In genomic region chr21:35268261-35268660, GRCh38 we compare ENCODE assay signal across 8 cellular contexts.
"Had no signal": no experiment of that assay in that cellular context is flagged by ENCODE, and none has a peak within 500 bp of the region (broad histone marks: within the 10 kb centered on the region; RNA-seq: fewer than 3 reads in every experiment).

No MANE protein-coding gene starts in this region.

- FAIRE-seq: G401.6, GM12878, GM12891, GM12892, GM18507, GM19239 had no signal

- DNase-seq: GDM1, GF-D8 had no signal

- H3K4me3 ChIP-seq: GM12878 had no signal

- ATAC-seq: GM12878 had no signal
